In the genomic region with DNA sequence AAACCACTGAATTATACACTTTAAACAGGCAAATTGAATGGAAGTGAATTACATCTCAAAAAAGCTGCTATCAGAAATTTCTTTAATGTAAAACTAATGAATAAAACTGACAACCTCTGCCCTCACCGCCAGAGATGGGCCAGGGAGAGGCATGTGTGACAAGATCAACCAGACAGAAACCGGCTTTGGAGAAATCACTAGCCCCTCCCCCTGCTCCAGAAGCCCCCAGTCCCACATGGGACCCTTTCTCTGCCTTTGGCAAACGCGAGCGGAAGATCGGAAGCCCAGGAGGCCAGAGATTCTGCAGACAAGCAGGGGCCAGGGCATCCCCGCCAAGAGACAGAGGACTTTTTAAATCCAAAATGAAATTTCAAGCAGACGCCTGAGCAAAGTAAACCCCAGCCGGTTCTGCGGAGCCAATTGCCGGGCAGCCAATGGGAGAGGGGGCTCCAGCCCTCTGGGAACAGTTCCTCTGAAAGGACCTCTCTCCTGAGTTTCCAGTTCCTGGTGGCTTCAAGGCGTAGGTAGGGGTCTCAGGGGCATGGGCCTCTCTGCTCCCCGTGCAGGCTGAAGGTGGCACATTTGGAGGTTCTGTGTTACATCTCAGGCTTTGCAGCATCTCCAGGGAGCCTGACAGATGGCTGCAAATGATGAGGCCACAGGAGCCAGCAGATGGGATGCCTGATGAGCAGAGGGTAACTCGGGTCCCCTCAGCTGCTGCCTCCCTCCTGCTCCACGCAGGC, we compare ENCODE assay signal across 19 cellular contexts.
DNase-seq lines count a peak whose midpoint lies in the region; ATAC-seq and TF ChIP-seq lines count a peak whose summit lies in the region.
"Had no signal": no experiment of that assay in that cellular context is flagged by ENCODE, and none has a peak within 500 bp of the region (broad histone marks: within the 10 kb centered on the region; RNA-seq: fewer than 3 reads in every experiment).

No MANE protein-coding gene starts in this region.

- H2BK12ac ChIP-seq in H9 (ENCODE audit: insufficient read length, low read depth, low read length) = no peak overlapping the region

- no peak for TF ChIP-seq EP300 in sigmoid colon (IDR thresholded peaks at IDR 0.05)

- no peak overlapping the region for H3K14ac ChIP-seq in H9 (ENCODE audit: insufficient read depth, low read length)

- H3K23ac ChIP-seq in H9 (ENCODE audit: insufficient read length, low read depth, low read length) = no peak overlapping the region

- H4K20me1 ChIP-seq in H9 (ENCODE audit: control insufficient read depth, insufficient read depth, insufficient read length) = no peaks in the 10 kb centered on the region

- H2BK20ac ChIP-seq in H9 (ENCODE audit: low read depth, low read length, poor library complexity, severe bottlenecking) = no peak overlapping the region

- no peaks in the 10 kb centered on the region for H3K9me3 ChIP-seq in H9 (ENCODE audit: control insufficient read depth, low read depth, low read length)
- no peaks in the 10 kb centered on the region for H3K9me3 ChIP-seq in sigmoid colon
- H3K9me3 ChIP-seq in adrenal gland (replicated peaks in 1 of 3) = no peaks in the 10 kb centered on the region
- H3K9me3 ChIP-seq: heart left ventricle, left lung, transverse colon had no signal

- H3T11ph ChIP-seq in H9 (ENCODE audit: low read length) = no peak overlapping the region

- no peak overlapping the region for H2BK120ac ChIP-seq in H9 (ENCODE audit: low read depth, low read length, poor library complexity, severe bottlenecking)

- no peak overlapping the region for H3K4ac ChIP-seq in H9 (ENCODE audit: low read depth, low read length)

- H3K79me2 ChIP-seq in H9 (ENCODE audit: insufficient read depth, low read length) = no peaks in the 10 kb centered on the region

- no peak overlapping the region for H2AFZ ChIP-seq in H9 (ENCODE audit: low read length)

- intact Hi-C loops in sigmoid colon (cut with DNase I) (no loop called here), adrenal gland (cut with DNase I) (no loop called here)

- H3K27ac ChIP-seq in H9 (ENCODE audit: insufficient read length, low read depth, low read length) (no peak overlapping the region), sigmoid colon (no peak overlapping the region), adrenal gland (no peak overlapping the region)
- H3K27ac ChIP-seq: heart left ventricle, KMS-11, left lung, transverse colon had no signal

- no peaks in the 10 kb centered on the region; a peak in 1 of 5 replicates for H3K9me3 Mint-ChIP-seq in H9
- H3K9me3 Mint-ChIP-seq: activated naive CD4-positive, alpha-beta T cell treated with anti-CD3 and anti-CD28 coated beads, Interleukin-2, amount 50 U/mL, for 72 hours; activated T-helper 1 cell treated with anti-CD3 and anti-CD28 coated beads, Interleukin-12 subunit alpha, Interleukin-12 subunit beta, Interleukin-2, Interleukin-4 antibody, amounts not matched to agents 30 ng/mL and 10 ng/mL and 1 ng/mL, durations not matched to agents 14 hours and 24 hours and 36 hours; mesothelial cell of epicardium had no signal

- no CpG with 5 or more reads among the region's 15 CpGs for WGBS in H9 (ENCODE audit: extremely low coverage, insufficient read length, low lambda C conversion rate)
- 35 to 43% methylated on average over 15 of the region's 15 CpGs for WGBS in sigmoid colon, 2 donors
- WGBS in adrenal gland, 4 donors = 41 to 45% (median 41%) methylated on average over 13 to 15 of the region's 15 CpGs

- H3K23me2 ChIP-seq in H9 (ENCODE audit: insufficient read length, low read depth, low read length, poor library complexity, severe bottlenecking) = no peaks in the 10 kb centered on the region

- DNase-seq in H9 (peak; percentile 35), NCI-H82 (lab: John Stamatoyannopoulos, UW) (peak; percentile 96), iPS-NIHi11 (ENCODE audit: low spot score) (peak; percentile 39), sigmoid colon (peak; percentile 49), adrenal gland (no peak), activated gamma-delta T cell (lab: John Stamatoyannopoulos, UW) (no peak)
- DNase-seq: heart left ventricle; immature natural killer cell; left lung; naive thymus-derived CD8-positive, alpha-beta T cell; NCI-H1417 treated with DMSO at 0.1 percent for 48 hours; NCI-H748 treated with DMSO at 0.1 percent for 48 hours; stimulated activated CD8-positive, alpha-beta memory T cell treated with anti-CD3 and anti-CD28 coated beads, Interleukin-4, amount 100 ng/mL, for 48 hours; transverse colon had no signal

- H3K27me3 ChIP-seq in H9 (ENCODE audit: insufficient read depth, low read length) (no peaks in the 10 kb centered on the region), sigmoid colon (no peaks in the 10 kb centered on the region), adrenal gland (no peaks in the 10 kb centered on the region)
- H3K27me3 ChIP-seq: transverse colon had no signal

- ATAC-seq in GM21576 (IDR thresholded peaks at IDR 0.05; ENCODE audit: unreplicated experiment) = no peak
- ATAC-seq: activated naive CD4-positive, alpha-beta T cell treated with anti-CD3 and anti-CD28 coated beads, Interleukin-2, amount 50 U/mL, for 72 hours; heart left ventricle; left lung; naive thymus-derived CD8-positive, alpha-beta T cell had no signal

- TF ChIP-seq CTCF in H9 (conservative IDR thresholded peaks at IDR 0.05) (no peak), sigmoid colon (IDR thresholded peaks at IDR 0.05) (no peak), adrenal gland (IDR thresholded peaks at IDR 0.05) (no peak)

- no peaks in the 10 kb centered on the region for H3K4me1 ChIP-seq in H9 (ENCODE audit: insufficient read depth, low read length)
- no peaks in the 10 kb centered on the region for H3K4me1 ChIP-seq in sigmoid colon
- no peaks in the 10 kb centered on the region for H3K4me1 ChIP-seq in adrenal gland (replicated peaks in 1 of 2)
- H3K4me1 ChIP-seq: heart left ventricle, left lung, transverse colon had no signal

- H3K27ac Mint-ChIP-seq in H9 = peak overlapping the region in 1 of 3 experiments; percentile 11; a peak in 1 of 7 replicates
- H3K27ac Mint-ChIP-seq: activated naive CD4-positive, alpha-beta T cell treated with anti-CD3 and anti-CD28 coated beads, Interleukin-2, amount 50 U/mL, for 72 hours; activated T-helper 1 cell treated with anti-CD3 and anti-CD28 coated beads, Interleukin-12 subunit alpha, Interleukin-12 subunit beta, Interleukin-2, Interleukin-4 antibody, amounts not matched to agents 30 ng/mL and 10 ng/mL and 1 ng/mL, durations not matched to agents 14 hours and 24 hours and 36 hours; immature natural killer cell; mesothelial cell of epicardium; naive thymus-derived CD8-positive, alpha-beta T cell had no signal

- no peak overlapping the region for H2BK15ac ChIP-seq in H9 (ENCODE audit: low read depth, low read length)

- H4K8ac ChIP-seq in H9 (replicated peaks; ENCODE audit: insufficient read length, low read depth, low read length) = no peak overlapping the region

- H3K4me3 ChIP-seq in sigmoid colon (no peak overlapping the region), adrenal gland (no peak overlapping the region)
- H3K4me3 ChIP-seq: heart left ventricle, left lung, transverse colon had no signal

- H4K5ac ChIP-seq in H9 (ENCODE audit: insufficient read length, low read depth, low read length) = no peak overlapping the region

- TF ChIP-seq POLR2A in sigmoid colon (IDR thresholded peaks at IDR 0.05) (no peak), adrenal gland (IDR thresholded peaks at IDR 0.05) (no peak)

- no peak overlapping the region for H4K91ac ChIP-seq in H9 (ENCODE audit: insufficient read length, low read depth, low read length)

- no peak overlapping the region for H3K18ac ChIP-seq in H9 (ENCODE audit: insufficient read length, low read depth, low read length)

- H3K4me3 Mint-ChIP-seq in H9 = peak overlapping the region in 1 of 2 experiments; percentile 21; a peak in 2 of 5 replicates
- H3K4me3 Mint-ChIP-seq: activated T-helper 1 cell treated with anti-CD3 and anti-CD28 coated beads, Interleukin-12 subunit alpha, Interleukin-12 subunit beta, Interleukin-2, Interleukin-4 antibody, amounts not matched to agents 30 ng/mL and 10 ng/mL and 1 ng/mL, durations not matched to agents 14 hours and 24 hours and 36 hours; immature natural killer cell; mesothelial cell of epicardium; naive thymus-derived CD8-positive, alpha-beta T cell had no signal

- peaks cover 9% of the 10 kb centered on the region for H3K27me3 Mint-ChIP-seq in H9 (ENCODE audit: low read depth)

- H3K9ac ChIP-seq in H9 (ENCODE audit: extremely low read depth, insufficient read length, low read length) = no peak overlapping the region
- H3K9ac ChIP-seq: KMS-11 had no signal

- H3K36me3 ChIP-seq in sigmoid colon = no peaks in the 10 kb centered on the region
- H3K36me3 ChIP-seq in adrenal gland (replicated peaks in 1 of 2) = no peaks in the 10 kb centered on the region
- H3K36me3 ChIP-seq: heart left ventricle, left lung, transverse colon had no signal

- no peak overlapping the region for H2BK5ac ChIP-seq in H9 (ENCODE audit: insufficient read length, low read length)

- no peaks in the 10 kb centered on the region for H3K79me1 ChIP-seq in H9 (ENCODE audit: insufficient read depth, low read depth, low read length, poor library complexity, severe bottlenecking)

- no peak overlapping the region for H3K4me2 ChIP-seq in H9 (ENCODE audit: insufficient read depth, insufficient read length, low read length)
- H3K4me2 ChIP-seq: KMS-11 had no signal

- H2AK5ac ChIP-seq in H9 (ENCODE audit: insufficient read length, low read length) = no peak overlapping the region

- H3K36me3 Mint-ChIP-seq in H9 (ENCODE audit: insufficient read depth in 1 of 3, low read depth in 3 of 3) = no peaks in the 10 kb centered on the region
- H3K36me3 Mint-ChIP-seq: activated naive CD4-positive, alpha-beta T cell treated with anti-CD3 and anti-CD28 coated beads, Interleukin-2, amount 50 U/mL, for 72 hours; immature natural killer cell; mesothelial cell of epicardium had no signal

- peaks cover 0 to 9% of the 10 kb centered on the region in 2 experiments; a peak in 2 of 4 replicates for H3K4me1 Mint-ChIP-seq in H9
- H3K4me1 Mint-ChIP-seq: immature natural killer cell, mesothelial cell of epicardium had no signal

- no peak overlapping the region for H3K56ac ChIP-seq in H9 (ENCODE audit: insufficient read length, low read depth, low read length)

Comparison
In these comparisons a context has a peak if more than half of its experiments do, and no peak if none do; other contexts are left out.
1. DNase-seq: peak in H9 (single experiment), NCI-H82 (single experiment), iPS-NIHi11 (single experiment) and sigmoid colon (single experiment); none in adrenal gland (0 of 7) and activated gamma-delta T cell (single experiment).